ENCODE assay signal across 8 cellular contexts in genomic region chr2:138101718-138102117, GRCh38.
"Had no signal": no experiment of that assay in that cellular context is flagged by ENCODE, and none has a peak within 500 bp of the region (broad histone marks: within the 10 kb centered on the region; RNA-seq: fewer than 3 reads in every experiment).

No MANE protein-coding gene starts in this region.

- H3K4me2 ChIP-seq: GM23338 had no signal

- H3K4me1 ChIP-seq: HAP-1 had no signal

- H3K4me3 ChIP-seq: GM23248, GM23338, HAP-1 had no signal

- H3K9me3 ChIP-seq: HAP-1 had no signal

- H3K9ac ChIP-seq: GM23248 had no signal

- H3K27ac ChIP-seq: GM23248 had no signal

- H3K36me3 ChIP-seq: HAP-1 had no signal

- DNase-seq: GM23248, GOT3, H7, H9, HCEC 1CT, HFFc6 had no signal

- H2AFZ ChIP-seq: GM23248, GM23338 had no signal
